19 cellular contexts compared by ENCODE assay signal in the genomic region with DNA sequence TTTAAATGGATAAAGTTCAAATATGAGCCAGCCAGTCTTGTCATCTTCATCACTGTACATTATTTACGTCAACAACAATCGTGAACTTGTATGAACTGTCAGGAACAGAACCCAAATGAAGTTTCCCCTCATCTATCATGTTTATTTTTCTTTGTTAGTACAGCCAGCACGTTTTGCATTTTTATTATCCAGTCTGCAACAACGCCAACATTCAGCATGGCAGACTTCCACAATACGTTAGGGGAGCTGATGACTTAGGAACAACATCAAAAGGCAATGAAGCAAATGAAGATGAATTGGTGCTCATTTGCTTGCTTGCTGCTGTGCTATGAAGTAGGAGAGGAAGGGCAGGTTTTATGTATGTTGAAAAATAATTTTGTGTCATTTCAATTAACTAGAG.
DNase-seq lines count a peak whose midpoint lies in the region; ATAC-seq, FAIRE-seq and TF ChIP-seq lines count a peak whose summit lies in the region.
"Had no signal": no experiment of that assay in that cellular context is flagged by ENCODE, and none has a peak within 500 bp of the region (broad histone marks: within the 10 kb centered on the region; RNA-seq: fewer than 3 reads in every experiment).

No MANE protein-coding gene starts in this region.

- no peak overlapping the region for H3K4me2 ChIP-seq in hepatocyte
- H3K4me2 ChIP-seq: BLaER1 had no signal

- H3K4me1 ChIP-seq in hepatocyte (ENCODE audit: insufficient read depth) = peaks cover 21% of the 10 kb centered on the region
- H3K4me1 ChIP-seq in uterus = no peaks in the 10 kb centered on the region
- H3K4me1 ChIP-seq in upper lobe of left lung = no peaks in the 10 kb centered on the region
- H3K4me1 ChIP-seq: BLaER1 had no signal

- peak; percentile 98 for FAIRE-seq in endometrium (lab: Jason Lieb, UNC)
- FAIRE-seq: GM12878 had no signal

- peak overlapping the region; percentile 51 for H3K27ac ChIP-seq in hepatocyte
- H3K27ac ChIP-seq in uterus = peak overlapping the region; percentile 36 to 53
- H3K27ac ChIP-seq in upper lobe of left lung = no peak overlapping the region
- H3K27ac ChIP-seq: BLaER1 had no signal

- H3K36me3 ChIP-seq in hepatocyte (replicated peaks; ENCODE audit: insufficient read depth, low read depth) (no peaks in the 10 kb centered on the region), uterus (no peaks in the 10 kb centered on the region), upper lobe of left lung (no peaks in the 10 kb centered on the region)
- H3K36me3 ChIP-seq: BLaER1 had no signal

- TF ChIP-seq CTCF in hepatocyte (IDR thresholded peaks at IDR 0.05; ENCODE audit: poor library complexity) = no peak
- TF ChIP-seq CTCF in uterus (IDR thresholded peaks at IDR 0.05) = no peak
- no peak for TF ChIP-seq CTCF in upper lobe of left lung (IDR thresholded peaks at IDR 0.05)

- H3K4me3 ChIP-seq in hepatocyte (no peak overlapping the region), uterus (no peak overlapping the region), upper lobe of left lung (no peak overlapping the region)
- H3K4me3 ChIP-seq: BLaER1, GM12878 had no signal

- no peaks in the 10 kb centered on the region for H4K20me1 ChIP-seq in hepatocyte (ENCODE audit: insufficient read depth, poor library complexity, severe bottlenecking)
- H4K20me1 ChIP-seq: BLaER1 had no signal

- H3K27me3 ChIP-seq in hepatocyte (no peaks in the 10 kb centered on the region), uterus (no peaks in the 10 kb centered on the region), upper lobe of left lung (no peaks in the 10 kb centered on the region)
- H3K27me3 ChIP-seq: BLaER1 had no signal

- TF ChIP-seq POLR2A in uterus (IDR thresholded peaks at IDR 0.05) (no peak), upper lobe of left lung (IDR thresholded peaks at IDR 0.05) (no peak)

- no peaks in the 10 kb centered on the region for H3K79me2 ChIP-seq in hepatocyte

- 47% methylated on average over 5 of the region's 5 CpGs for WGBS in hepatocyte (ENCODE audit: low lambda C conversion rate, missing lambda C conversion rate)
- 38 to 41% methylated on average over 5 of the region's 5 CpGs for WGBS in upper lobe of left lung, 2 donors

- DNase-seq in NCI-H526 treated with DMSO at 0.1 percent for 48 hours (lab: John Stamatoyannopoulos, UW) = peak; percentile 6
- no peak for DNase-seq in hepatocyte (ENCODE audit: low spot score)
- peak in 1 of 2 donors; percentile 70 for DNase-seq in uterus
- no peak for DNase-seq in upper lobe of left lung
- DNase-seq in inferior parietal cortex (ENCODE audit: extremely low spot score) = no peak
- DNase-seq: CD8-positive, alpha-beta T cell; DND-41; H9; KBM-7; NCI-H1092; NCI-H1436; NCI-H1930; NCI-H226; NCI-H510A treated with DMSO at 0.1 percent for 48 hours; Right ventricle myocardium superior had no signal

- ATAC-seq in upper lobe of left lung (ENCODE audit: low FRiP score in 2 of 2) = no peak
- ATAC-seq in HG02571 (IDR thresholded peaks at IDR 0.05; ENCODE audit: unreplicated experiment) = no peak
- ATAC-seq: CD8-positive, alpha-beta T cell; GM12878 had no signal

- intact Hi-C loops in uterus (cut with DNase I; ENCODE audit: low total_unique reads) = no loop called here

- H3K9me3 ChIP-seq in hepatocyte (ENCODE audit: low read depth) (no peaks in the 10 kb centered on the region), uterus (no peaks in the 10 kb centered on the region), upper lobe of left lung (no peaks in the 10 kb centered on the region)

- H3K9me2 ChIP-seq in hepatocyte (replicated peaks; ENCODE audit: insufficient read depth) = no peaks in the 10 kb centered on the region

- TF ChIP-seq EP300 in upper lobe of left lung (IDR thresholded peaks at IDR 0.05) = no peak

- H2AFZ ChIP-seq in hepatocyte = no peak overlapping the region

Comparison
In these comparisons a context has a peak if more than half of its experiments do, and no peak if none do; other contexts are left out.
1. H3K27ac ChIP-seq: peak in hepatocyte (single experiment) and uterus (2 of 2); none in upper lobe of left lung (0 of 4).